1 cellular context compared by ENCODE assay signal in the genomic region with DNA sequence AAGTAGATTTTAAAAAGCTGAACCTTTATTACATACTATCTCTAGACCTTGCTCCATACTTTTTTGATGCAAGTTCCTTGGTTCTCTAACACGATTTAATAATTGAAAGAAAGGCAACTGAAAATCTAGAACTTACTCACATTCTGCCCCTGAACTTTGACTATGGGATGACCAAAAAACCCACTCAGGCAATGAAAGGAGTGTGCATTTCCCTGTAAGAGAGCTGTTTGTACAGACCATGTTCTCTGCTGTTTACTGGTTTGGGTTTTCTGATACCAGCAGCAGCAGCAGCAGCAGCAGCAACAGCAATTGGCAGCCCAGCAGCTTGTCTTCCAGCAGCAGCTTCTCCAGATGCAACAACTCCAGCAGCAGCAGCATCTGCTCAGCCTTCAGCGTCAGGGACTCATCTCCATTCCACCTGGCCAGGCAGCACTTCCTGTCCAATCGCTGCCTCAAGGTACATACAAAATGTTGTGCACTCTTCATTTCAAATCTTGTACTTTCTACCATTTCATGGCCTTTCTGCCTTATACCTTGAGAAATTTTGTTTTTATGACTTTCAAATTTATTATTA.
TF ChIP-seq lines count a peak whose summit lies in the region.

No MANE protein-coding gene starts in this region.

TF ChIP-seq in PFSK-1, 5 proteins besides CTCF, POLR2A, EP300 and RAD21 (continued from another document):
- TF ChIP-seq, protein P1, sequence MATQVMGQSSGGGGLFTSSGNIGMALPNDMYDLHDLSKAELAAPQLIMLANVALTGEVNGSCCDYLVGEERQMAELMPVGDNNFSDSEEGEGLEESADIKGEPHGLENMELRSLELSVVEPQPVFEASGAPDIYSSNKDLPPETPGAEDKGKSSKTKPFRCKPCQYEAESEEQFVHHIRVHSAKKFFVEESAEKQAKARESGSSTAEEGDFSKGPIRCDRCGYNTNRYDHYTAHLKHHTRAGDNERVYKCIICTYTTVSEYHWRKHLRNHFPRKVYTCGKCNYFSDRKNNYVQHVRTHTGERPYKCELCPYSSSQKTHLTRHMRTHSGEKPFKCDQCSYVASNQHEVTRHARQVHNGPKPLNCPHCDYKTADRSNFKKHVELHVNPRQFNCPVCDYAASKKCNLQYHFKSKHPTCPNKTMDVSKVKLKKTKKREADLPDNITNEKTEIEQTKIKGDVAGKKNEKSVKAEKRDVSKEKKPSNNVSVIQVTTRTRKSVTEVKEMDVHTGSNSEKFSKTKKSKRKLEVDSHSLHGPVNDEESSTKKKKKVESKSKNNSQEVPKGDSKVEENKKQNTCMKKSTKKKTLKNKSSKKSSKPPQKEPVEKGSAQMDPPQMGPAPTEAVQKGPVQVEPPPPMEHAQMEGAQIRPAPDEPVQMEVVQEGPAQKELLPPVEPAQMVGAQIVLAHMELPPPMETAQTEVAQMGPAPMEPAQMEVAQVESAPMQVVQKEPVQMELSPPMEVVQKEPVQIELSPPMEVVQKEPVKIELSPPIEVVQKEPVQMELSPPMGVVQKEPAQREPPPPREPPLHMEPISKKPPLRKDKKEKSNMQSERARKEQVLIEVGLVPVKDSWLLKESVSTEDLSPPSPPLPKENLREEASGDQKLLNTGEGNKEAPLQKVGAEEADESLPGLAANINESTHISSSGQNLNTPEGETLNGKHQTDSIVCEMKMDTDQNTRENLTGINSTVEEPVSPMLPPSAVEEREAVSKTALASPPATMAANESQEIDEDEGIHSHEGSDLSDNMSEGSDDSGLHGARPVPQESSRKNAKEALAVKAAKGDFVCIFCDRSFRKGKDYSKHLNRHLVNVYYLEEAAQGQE (IDR thresholded peaks at IDR 0.05; ENCODE audit: insufficient read depth in 1 of 2, low read depth in 2 of 2, low read length in 2 of 2) = no peak
- TF ChIP-seq FOXP2 (optimal IDR thresholded peaks at IDR 0.05; ENCODE audit: borderline replicate concordance, extremely low read depth, extremely low read length, insufficient read depth) (peak; percentile 92), SIN3A (IDR thresholded peaks at IDR 0.05; ENCODE audit: borderline replicate concordance, insufficient read depth, low read length) (no peak)
TF ChIP-seq in PFSK-1: peak in this region for 1.
